ENCODE assay signal across 8 cellular contexts in the genomic region with DNA sequence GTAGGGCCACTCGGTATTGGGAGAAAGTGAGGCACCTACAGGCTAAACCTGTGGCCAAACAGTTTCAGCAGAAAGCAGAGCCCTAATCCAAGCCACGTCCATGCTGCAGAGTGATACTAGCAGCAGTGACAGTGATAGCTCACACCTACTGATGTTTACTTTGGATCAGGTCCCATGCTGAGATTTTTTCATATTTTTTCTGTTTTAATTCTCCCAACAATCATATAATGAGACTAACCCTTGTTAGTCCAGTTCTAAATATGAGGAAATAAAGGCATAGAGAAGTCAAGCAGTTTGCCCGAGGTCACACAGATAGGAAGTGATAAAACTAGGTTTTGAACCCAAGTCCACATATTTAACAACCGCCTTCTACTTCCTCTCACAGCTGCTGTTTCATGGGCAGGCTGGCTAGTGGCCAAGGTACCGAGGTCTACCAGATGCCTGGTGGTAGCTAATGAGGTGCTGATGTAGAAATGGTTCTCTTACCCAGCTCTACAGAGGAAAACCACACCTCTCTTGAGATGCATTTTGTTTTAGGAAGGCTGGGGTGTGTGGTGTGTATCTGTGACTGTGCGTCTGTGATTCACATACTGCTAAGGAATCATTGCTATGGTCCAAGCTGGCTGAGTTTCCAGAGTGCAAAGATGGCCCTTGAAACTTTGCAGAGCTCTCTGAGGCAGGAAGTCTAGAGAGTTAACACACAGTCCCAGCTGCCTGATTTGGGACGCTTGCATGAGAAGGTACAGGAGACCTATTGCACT.
DNase-seq lines count a peak whose midpoint lies in the region; ATAC-seq and TF ChIP-seq lines count a peak whose summit lies in the region.

No MANE protein-coding gene starts in this region.

- H3K9me3 ChIP-seq in BE2C: no peaks in the 10 kb centered on the region

- H3K36me3 ChIP-seq in BE2C: no peaks in the 10 kb centered on the region

- no peak overlapping the region for H3K4me3 ChIP-seq in BE2C (ENCODE audit: low read depth, low read length)

- no peaks in the 10 kb centered on the region for H3K27me3 ChIP-seq in BE2C

- ATAC-seq in GM21381 (IDR thresholded peaks at IDR 0.05; ENCODE audit: unreplicated experiment) (peak; percentile 68), GM18858 (IDR thresholded peaks at IDR 0.05; ENCODE audit: unreplicated experiment) (no peak), HG03095 (IDR thresholded peaks at IDR 0.05; ENCODE audit: unreplicated experiment) (no peak)

- H3K4me1 ChIP-seq in BE2C: peaks cover 4% of the 10 kb centered on the region; the same call in 1 of the 2 replicates

- DNase-seq in BE2C (peak; percentile 74), NCI-H2196 (lab: John Stamatoyannopoulos, UW; ENCODE audit: unreplicated experiment) (peak; percentile 66), amniotic epithelial cell (ENCODE audit: low read depth) (peak; percentile 58), myocyte (ENCODE audit: low read depth) (peak; percentile 94), T-helper 1 cell (no peak)

- no peak for TF ChIP-seq CTCF in BE2C (IDR thresholded peaks at IDR 0.05; ENCODE audit: low read depth, low read length)

Comparison
In these comparisons a context has a peak if more than half of its experiments do, and no peak if none do; other contexts are left out.
1. DNase-seq: peak in BE2C (single experiment), NCI-H2196 (single experiment), amniotic epithelial cell (single experiment) and myocyte (single experiment); none in T-helper 1 cell (0 of 5).